ENCODE assay signal across 18 cellular contexts in genomic region chr14:39860837-39861236, GRCh38.
A peak's percentile ranks its signal among the peaks of the same experiment; 100 is the strongest.
DNase-seq lines count a peak whose midpoint lies in the region; ATAC-seq and TF ChIP-seq lines count a peak whose summit lies in the region.
"Had no signal": no experiment of that assay in that cellular context is flagged by ENCODE, and none has a peak within 500 bp of the region (broad histone marks: within the 10 kb centered on the region; RNA-seq: fewer than 3 reads in every experiment).

No MANE protein-coding gene starts in this region.

- H3K36me3 ChIP-seq in GM23338 (ENCODE audit: insufficient read depth) (no peaks in the 10 kb centered on the region), PC-3 (ENCODE audit: low read depth, low read length) (no peaks in the 10 kb centered on the region), endodermal cell (ENCODE audit: control insufficient read depth, insufficient read depth, low read length) (no peaks in the 10 kb centered on the region), upper lobe of left lung (no peaks in the 10 kb centered on the region)
- H3K36me3 ChIP-seq: BLaER1 had no signal

- no peak overlapping the region; the same call in 1 of the 2 replicates for H2AFZ ChIP-seq in GM23338
- H2AFZ ChIP-seq in PC-3 (ENCODE audit: low read length) = no peak overlapping the region

- no peaks in the 10 kb centered on the region for H3K9me2 ChIP-seq in GM23338 (ENCODE audit: insufficient read depth)
- no peaks in the 10 kb centered on the region for H3K9me2 ChIP-seq in PC-3 (replicated peaks; ENCODE audit: low read length)

- WGBS in endodermal cell (ENCODE audit: insufficient coverage in 1 of 2, insufficient read length in 1 of 2), 2 experiments = 84 to 95% methylated on average over 4 to 6 of the region's 6 CpGs
- whole genome bisulfite sequencing in upper lobe of left lung, 2 donors = 66 to 70% methylated on average over 6 of the region's 6 CpGs

- no peak overlapping the region for H3K4me3 ChIP-seq in GM23338
- no peak overlapping the region for H3K4me3 ChIP-seq in PC-3 (ENCODE audit: low read length)
- no peak overlapping the region for H3K4me3 ChIP-seq in endodermal cell (ENCODE audit: low read length)
- no peak overlapping the region for H3K4me3 ChIP-seq in upper lobe of left lung
- H3K4me3 ChIP-seq: BLaER1 had no signal

- TF ChIP-seq CTCF in GM23338 (conservative IDR thresholded peaks at IDR 0.05; ENCODE audit: low read depth in 2 of 2) (no peak), PC-3 (conservative IDR thresholded peaks at IDR 0.05; ENCODE audit: low read depth, low read length) (no peak), endodermal cell (conservative IDR thresholded peaks at IDR 0.05) (no peak), upper lobe of left lung (IDR thresholded peaks at IDR 0.05) (no peak), GM10248 (IDR thresholded peaks at IDR 0.05; ENCODE audit: control extremely low read depth, extremely low read depth, low read depth, missing control alignments) (no peak)

- H3K4me3 Mint-ChIP-seq in GM23338 = no peak overlapping the region
- no peak overlapping the region for H3K4me3 Mint-ChIP-seq in endodermal cell
- H3K4me3 Mint-ChIP-seq: CD14-positive monocyte; CD4-positive, alpha-beta memory T cell; IgD-negative memory B cell had no signal

- H3K9me3 ChIP-seq in PC-3 (ENCODE audit: low read length) = no peaks in the 10 kb centered on the region
- H3K9me3 ChIP-seq in endodermal cell (ENCODE audit: control insufficient read depth, low read length) = no peaks in the 10 kb centered on the region
- H3K9me3 ChIP-seq in upper lobe of left lung = no peaks in the 10 kb centered on the region
- H3K9me3 ChIP-seq: BLaER1 had no signal

- H3K9me3 Mint-ChIP-seq in GM23338 (no peaks in the 10 kb centered on the region), endodermal cell (no peaks in the 10 kb centered on the region)
- H3K9me3 Mint-ChIP-seq: IgD-negative memory B cell had no signal

- ATAC-seq in GM23338 (peak; percentile 60), PC-3 (peak; percentile 20; the same call in 1 of the 2 replicates), GM19395 (IDR thresholded peaks at IDR 0.05; ENCODE audit: unreplicated experiment) (no peak), upper lobe of left lung (ENCODE audit: low FRiP score in 2 of 2) (no peak), HG03460 (IDR thresholded peaks at IDR 0.05; ENCODE audit: unreplicated experiment) (no peak)

- no TSS peak for BruUV-seq in PC-3 (replicated peaks; lab: Mats Ljungman, UMichigan)

- intact Hi-C loops in PC-3 (cut with micrococcal nuclease) = no loop called here

- POLR2A ChIA-PET in PC-3 (lab: Charles Lee; ENCODE audit: unreplicated experiment) = no interaction called here
- POLR2A ChIA-PET in GM10248 (lab: Yijun Ruan, JAX) = no interaction called here

- DNase-seq in GM23338 (ENCODE audit: low spot score) (no peak), NCI-H82 (lab: John Stamatoyannopoulos, UW) (peak; percentile 66), PC-3 (no peak), endodermal cell (peak; percentile 36), upper lobe of left lung (no peak), GM10248 (ENCODE audit: extremely low spot score) (no peak)
- DNase-seq: 8988T; CD4-positive, alpha-beta memory T cell; DMS153; DMS79; GDM1; HCEC 1CT had no signal

- no peak overlapping the region for H3K9ac ChIP-seq in PC-3 (ENCODE audit: low read length)
- no peak overlapping the region for H3K9ac ChIP-seq in endodermal cell (ENCODE audit: extremely low read depth, low read length, poor library complexity, severe bottlenecking)
- H3K9ac ChIP-seq: BLaER1 had no signal

- TF ChIP-seq POLR2A in upper lobe of left lung (IDR thresholded peaks at IDR 0.05) = no peak

- H3K4me1 ChIP-seq in GM23338 (ENCODE audit: insufficient read depth) (peaks cover 7% of the 10 kb centered on the region), PC-3 (ENCODE audit: insufficient read depth, low read length) (no peaks in the 10 kb centered on the region), endodermal cell (ENCODE audit: control insufficient read depth, insufficient read depth, low read length) (peaks cover 7% of the 10 kb centered on the region), upper lobe of left lung (no peaks in the 10 kb centered on the region)
- H3K4me1 ChIP-seq: BLaER1 had no signal

- no peaks in the 10 kb centered on the region for H3F3A ChIP-seq in GM23338 (replicated peaks; ENCODE audit: low read depth)
- H3F3A ChIP-seq in PC-3 (ENCODE audit: low read length, unreplicated experiment) = no peaks in the 10 kb centered on the region

- H3K36me3 Mint-ChIP-seq in GM23338 (ENCODE audit: low read depth) (no peaks in the 10 kb centered on the region), endodermal cell (ENCODE audit: low read depth) (no peaks in the 10 kb centered on the region)
- H3K36me3 Mint-ChIP-seq: CD14-positive monocyte; CD4-positive, alpha-beta memory T cell; IgD-negative memory B cell had no signal

- H3K27me3 ChIP-seq in GM23338 (ENCODE audit: insufficient read depth) (no peaks in the 10 kb centered on the region), PC-3 (ENCODE audit: low read length) (peaks cover 10% of the 10 kb centered on the region; the same call in 1 of the 2 replicates), endodermal cell (ENCODE audit: control insufficient read depth, insufficient read depth, low read length, poor library complexity, severe bottlenecking) (no peaks in the 10 kb centered on the region), upper lobe of left lung (no peaks in the 10 kb centered on the region)
- H3K27me3 ChIP-seq: BLaER1 had no signal

- no peak for TF ChIP-seq EP300 in upper lobe of left lung (IDR thresholded peaks at IDR 0.05)

- H3K4me1 Mint-ChIP-seq in GM23338 (peaks cover 14% of the 10 kb centered on the region), endodermal cell (peaks cover 20% of the 10 kb centered on the region)
- H3K4me1 Mint-ChIP-seq: CD14-positive monocyte, IgD-negative memory B cell had no signal

- H3K4me2 ChIP-seq in GM23338 = no peak overlapping the region
- no peak overlapping the region for H3K4me2 ChIP-seq in PC-3 (ENCODE audit: low read length)
- H3K4me2 ChIP-seq: BLaER1 had no signal

- H3K27ac Mint-ChIP-seq in GM23338 (0 out of 2 replicates have a peak overlapping the region, but pooled peaks have one; percentile 68), endodermal cell (no peak overlapping the region)
- H3K27ac Mint-ChIP-seq: CD14-positive monocyte; CD4-positive, alpha-beta memory T cell; IgD-negative memory B cell had no signal

- no peaks in the 10 kb centered on the region for H3K79me2 ChIP-seq in GM23338 (replicated peaks; ENCODE audit: insufficient read depth)
- H3K79me2 ChIP-seq in PC-3 (ENCODE audit: low read length) = no peaks in the 10 kb centered on the region

- CTCF ChIA-PET in PC-3 (lab: Charles Lee) (no interaction called here), GM10248 (lab: Yijun Ruan, JAX) (interaction anchor here (1.2 kb wide), 1 partner anchor 9 kb away, joined by 5 read pairs; no protein-coding TSS in a partner anchor)

- H4K20me1 ChIP-seq in GM23338 (replicated peaks; ENCODE audit: insufficient read depth) = no peaks in the 10 kb centered on the region
- H4K20me1 ChIP-seq in PC-3 (ENCODE audit: low read length) = no peaks in the 10 kb centered on the region
- H4K20me1 ChIP-seq: BLaER1 had no signal

- H3K27ac ChIP-seq in GM23338 (ENCODE audit: low read depth) = no peak overlapping the region
- no peak overlapping the region for H3K27ac ChIP-seq in PC-3 (ENCODE audit: low read length)
- H3K27ac ChIP-seq in endodermal cell (ENCODE audit: low read depth, low read length) = no peak overlapping the region
- H3K27ac ChIP-seq in upper lobe of left lung = no peak overlapping the region
- H3K27ac ChIP-seq: BLaER1, HL-60 had no signal

- H3K27me3 Mint-ChIP-seq in GM23338 (ENCODE audit: insufficient read depth, low read depth, poor library complexity) = no peaks in the 10 kb centered on the region
- no peaks in the 10 kb centered on the region for H3K27me3 Mint-ChIP-seq in endodermal cell (ENCODE audit: insufficient read depth)
- H3K27me3 Mint-ChIP-seq: CD4-positive, alpha-beta memory T cell; IgD-negative memory B cell had no signal

TF ChIP-seq in GM23338, 12 proteins besides CTCF, POLR2A, EP300 and RAD21 (continues in another document):
- no peak for TF ChIP-seq NANOG (IDR thresholded peaks at IDR 0.05; ENCODE audit: borderline replicate concordance)

Comparison
In these comparisons a context has a peak if more than half of its experiments do, and no peak if none do; other contexts are left out.
1. ATAC-seq: peak in GM23338 (single experiment) and PC-3 (single experiment); none in GM19395 (single experiment), upper lobe of left lung (0 of 2) and HG03460 (single experiment).
2. DNase-seq: peak in NCI-H82 (single experiment) and endodermal cell (single experiment); none in GM23338 (single experiment), PC-3 (single experiment), upper lobe of left lung (0 of 2) and GM10248 (single experiment).